ENCODE assay signal across 19 cellular contexts in genomic region chr18:23710068-23710527, GRCh38. TPM values are rescaled to one million over a fixed set of nuclear protein-coding genes. Genes with fewer than 3 reads are reported as not detected.
A peak's percentile ranks its signal among the peaks of the same experiment; 100 is the strongest.
DNase-seq lines count a peak whose midpoint lies in the region; ATAC-seq and TF ChIP-seq lines count a peak whose summit lies in the region.
"Had no signal": no experiment of that assay in that cellular context is flagged by ENCODE, and none has a peak within 500 bp of the region (broad histone marks: within the 10 kb centered on the region; RNA-seq: fewer than 3 reads in every experiment).

No MANE protein-coding gene starts in this region.

- CTCF ChIA-PET in PC-3 (lab: Charles Lee), result no interaction called here

- intact Hi-C loops in PC-3 (cut with micrococcal nuclease), result loop anchor here (10.0 kb wide), 1 partner anchor 205 kb away; the partner anchor contains the start of gene RMC1
- intact Hi-C loops in adrenal gland (cut with DNase I), result no loop called here

- H2AFZ ChIP-seq in PC-3 (ENCODE audit: low read length), result no peak overlapping the region

- H3F3A ChIP-seq in PC-3 (ENCODE audit: low read length, unreplicated experiment), result no peaks in the 10 kb centered on the region

- 85 to 94% methylated on average over 17 of the region's 17 CpGs for WGBS in lung, 2 donors
- WGBS in adrenal gland, 4 donors, result 74 to 81% (median 77%) methylated on average over 17 of the region's 17 CpGs

- peak overlapping the region; percentile 38; the same call in 1 of the 2 replicates for H3K9ac ChIP-seq in PC-3 (ENCODE audit: low read length)

- TF ChIP-seq POLR2A in adrenal gland (IDR thresholded peaks at IDR 0.05), result no peak

- H3K9me3 ChIP-seq in PC-3 (ENCODE audit: low read length) (peaks cover 6% of the 10 kb centered on the region; the same call in 1 of the 2 replicates), lung (ENCODE audit: control insufficient read depth in 2 of 2, insufficient read depth in 1 of 2, low read length in 1 of 2) (peaks cover 0 to 7% of the 10 kb centered on the region in 2 donors), adrenal gland (replicated peaks in 1 of 3) (no peaks in the 10 kb centered on the region), MG63 (no peaks in the 10 kb centered on the region)
- H3K9me3 ChIP-seq: neutrophil had no signal

- ATAC-seq in GM18867 (IDR thresholded peaks at IDR 0.05; ENCODE audit: unreplicated experiment) (peak; percentile 69), PC-3 (peak; percentile 80), lung (ENCODE audit: insufficient read depth, low FRiP score) (peak; percentile 34), HG03095 (IDR thresholded peaks at IDR 0.05; ENCODE audit: unreplicated experiment) (no peak)
- ATAC-seq: heart left ventricle had no signal

- peaks cover 72% of the 10 kb centered on the region for H3K79me2 ChIP-seq in PC-3 (ENCODE audit: low read length)

- H3K4me2 ChIP-seq in PC-3 (ENCODE audit: low read length), result peak overlapping the region; percentile 68

- BruUV-seq in PC-3 (replicated peaks; lab: Mats Ljungman, UMichigan), result no TSS peak

- H3K27ac ChIP-seq in PC-3 (ENCODE audit: low read length) (peak overlapping the region; percentile 86), coronary artery (no peak overlapping the region), lung (ENCODE audit: low read depth in 1 of 2, low read length in 1 of 2) (peak overlapping the region in 1 of 2 donors; percentile 24), adrenal gland (no peak overlapping the region)
- H3K27ac ChIP-seq: heart left ventricle, neutrophil had no signal

- H3K4me3 ChIP-seq in PC-3 (ENCODE audit: low read length) (peak overlapping the region; percentile 41; the same call in 1 of the 2 replicates), coronary artery (no peak overlapping the region), lung (no peak overlapping the region), adrenal gland (no peak overlapping the region), MG63 (no peak overlapping the region)
- H3K4me3 ChIP-seq: heart left ventricle, mucosa of descending colon had no signal

- H4K20me1 ChIP-seq in PC-3 (ENCODE audit: low read length), result no peaks in the 10 kb centered on the region

- no peaks in the 10 kb centered on the region for H3K27me3 ChIP-seq in PC-3 (ENCODE audit: low read length)
- no peaks in the 10 kb centered on the region for H3K27me3 ChIP-seq in lung (ENCODE audit: control insufficient read depth, insufficient read depth)
- no peaks in the 10 kb centered on the region for H3K27me3 ChIP-seq in adrenal gland
- H3K27me3 ChIP-seq in MG63, result no peaks in the 10 kb centered on the region
- H3K27me3 ChIP-seq: heart left ventricle, neutrophil had no signal

- DNase-seq in PC-3, result peak; percentile 89
- DNase-seq in coronary artery (ENCODE audit: low spot score), result peak; percentile 21
- DNase-seq in lung (ENCODE audit: low spot score), result no peak
- DNase-seq in adrenal gland, result no peak
- no peak for DNase-seq in ecto neural progenitor cell (ENCODE audit: low spot score)
- no peak for DNase-seq in MG63
- DNase-seq: amygdala; GDM1; heart left ventricle; HFFc6; mucosa of descending colon; NCI-H1092; NCI-H2171 treated with DMSO at 0.1 percent for 48 hours; SHP77 treated with DMSO at 0.1 percent for 48 hours; stimulated activated CD4-positive, alpha-beta T cell treated with anti-CD3 and anti-CD28 coated beads, Interleukin-4, amount 100 ng/mL, for 24 hours had no signal

- H3K36me3 ChIP-seq in PC-3 (ENCODE audit: low read depth, low read length) (peaks cover 24% of the 10 kb centered on the region), lung (ENCODE audit: control insufficient read depth in 2 of 2, insufficient read depth in 2 of 2, low read length in 2 of 2) (no peaks in the 10 kb centered on the region), adrenal gland (replicated peaks in 1 of 2) (no peaks in the 10 kb centered on the region), MG63 (peaks cover 5% of the 10 kb centered on the region; the same call in 1 of the 2 replicates)
- H3K36me3 ChIP-seq: heart left ventricle, neutrophil had no signal

- H3K9me2 ChIP-seq in PC-3 (replicated peaks; ENCODE audit: low read length), result no peaks in the 10 kb centered on the region

- POLR2A ChIA-PET in PC-3 (lab: Charles Lee; ENCODE audit: unreplicated experiment), result interaction anchor here (0.6 kb wide), 1 partner anchor 1206 kb away, joined by 5 read pairs; no protein-coding TSS in a partner anchor

- H3K4me1 ChIP-seq in PC-3 (ENCODE audit: insufficient read depth, low read length), result peaks cover 22% of the 10 kb centered on the region
- peaks cover 0 to 1% of the 10 kb centered on the region in 2 donors for H3K4me1 ChIP-seq in lung (ENCODE audit: control insufficient read depth in 2 of 2, insufficient read depth in 2 of 2, low read length in 2 of 2)
- no peaks in the 10 kb centered on the region for H3K4me1 ChIP-seq in adrenal gland (replicated peaks in 1 of 2)
- H3K4me1 ChIP-seq: heart left ventricle had no signal

- TF ChIP-seq CTCF in PC-3 (conservative IDR thresholded peaks at IDR 0.05; ENCODE audit: low read depth, low read length) (0 out of 2 replicates have a peak, but pooled peaks have one; percentile 21), coronary artery (IDR thresholded peaks at IDR 0.05) (no peak), lung (IDR thresholded peaks at IDR 0.05; ENCODE audit: control extremely low read depth, extremely low read depth) (no peak), adrenal gland (IDR thresholded peaks at IDR 0.05) (no peak)

RNA-seq across cellular contexts. Expression of gene LAMA3, which starts 20.8 kb away (rescaled TPM):
- 217 and 224 TPM in 2 replicates for total RNA-seq in PC-3 (2014; rRNA removed)
- total RNA-seq in lung, result 100 to 1,000 TPM in 1 of 2 donors, 10 to 100 TPM in 1; 81.0 to 110 TPM
- 10 to 100 TPM; 14.1 to 22.8 TPM for polyA plus RNA-seq in lung
- total RNA-seq in adrenal gland, result 1 to 10 TPM; 2.8 to 7.4 (median 4.3) TPM
- 1 to 10 TPM; 1.6 to 4.1 (median 2.3) TPM for polyA plus RNA-seq in adrenal gland
- total RNA-seq in MG63 (2014; rRNA removed; shearing (Covaris generic); ENCODE audit: low replicate concordance), result 6.4 and 16.0 TPM in 2 replicates

RNA-seq across cellular contexts. Expression of gene ANKRD29, which starts 47.4 kb away (rescaled TPM):
- total RNA-seq in PC-3 (2014; rRNA removed) (31.0 and 31.4 TPM in 2 replicates), lung (10 to 100 TPM; 38.4 to 47.6 TPM), adrenal gland (10 to 100 TPM in 4 of 8 donors, 1 to 10 TPM in 4; 5.8 to 24.9 (median 10.6) TPM)
- polyA plus RNA-seq in lung (10 to 100 TPM; 12.5 to 60.9 TPM), adrenal gland (10 to 100 TPM in 1 of 3 donors, 1 to 10 TPM in 2; 5.3 to 20.9 (median 7.6) TPM)
- total RNA-seq in MG63 (2014; rRNA removed; shearing (Covaris generic); ENCODE audit: low replicate concordance), result 10.3 and 12.3 TPM in 2 replicates
- total RNA-seq: activated CD8-positive, alpha-beta memory T cell treated with anti-CD3 and anti-CD28 coated beads for 36 hours had no signal

Comparison
In these comparisons a context has a peak if more than half of its experiments do, and no peak if none do; other contexts are left out.
1. DNase-seq: peak in PC-3 (single experiment) and coronary artery (single experiment); none in lung (single experiment), adrenal gland (0 of 7), ecto neural progenitor cell (single experiment) and MG63 (single experiment).